In genomic region chr19:36054119-36054732, GRCh38 we compare ENCODE assay signal across 8 cellular contexts. TPM values are rescaled to one million over a fixed set of nuclear protein-coding genes. Genes with fewer than 3 reads are reported as not detected.
DNase-seq lines count a peak whose midpoint lies in the region; ATAC-seq and TF ChIP-seq lines count a peak whose summit lies in the region.

TSS of gene THAP8 (minus strand) at chr19:36054285. CDS start at chr19:36054217, 68 bp downstream.

- H3K4me1 ChIP-seq in HAP-1 (peaks cover 4% of the 10 kb centered on the region), foreskin keratinocyte (no peaks in the 10 kb centered on the region), neural progenitor cell (peaks cover 12% of the 10 kb centered on the region)

- peak within 1 kb of the TSS; percentile 85 for H2AFZ ChIP-seq in neural progenitor cell (replicated peaks)

- H3K4me3 Mint-ChIP-seq in neural progenitor cell, result peak within 1 kb of the TSS; percentile 98

- peaks cover 14% of the 10 kb centered on the region for H3F3A ChIP-seq in neural progenitor cell (ENCODE audit: low read depth)

- peak within 1 kb of the TSS; percentile 79 for H3K4me3 ChIP-seq in HAP-1
- H3K4me3 ChIP-seq in MG63, result peak within 1 kb of the TSS; percentile 61
- peak within 1 kb of the TSS; percentile 64 for H3K4me3 ChIP-seq in neural progenitor cell

- peak; percentile 87 for ATAC-seq in foreskin keratinocyte

- H3K4me1 Mint-ChIP-seq in neural progenitor cell, result peaks cover 24% of the 10 kb centered on the region

- in situ Hi-C loops in HAP-1 (cut with MboI; ENCODE audit: low sequenced_read_pairs), result no loop called here

- peaks cover 6% of the 10 kb centered on the region for H3K36me3 Mint-ChIP-seq in neural progenitor cell

- H3K27me3 ChIP-seq in HAP-1 (ENCODE audit: low read depth), result no peaks in the 10 kb centered on the region
- H3K27me3 ChIP-seq in MG63, result no peaks in the 10 kb centered on the region
- H3K27me3 ChIP-seq in foreskin keratinocyte, result no peaks in the 10 kb centered on the region
- H3K27me3 ChIP-seq in neural progenitor cell, result no peaks in the 10 kb centered on the region

- H3K9me3 Mint-ChIP-seq in neural progenitor cell, result no peaks in the 10 kb centered on the region

- TF ChIP-seq CTCF in foreskin keratinocyte (conservative IDR thresholded peaks at IDR 0.05) (peak; percentile 77), neural progenitor cell (IDR thresholded peaks at IDR 0.05) (peak; percentile 46)

- peaks cover 44% of the 10 kb centered on the region for H3K79me2 ChIP-seq in neural progenitor cell (ENCODE audit: low read depth)

- peak within 1 kb of the TSS; percentile 88 for H3K27ac Mint-ChIP-seq in neural progenitor cell

- H3K27ac ChIP-seq in foreskin keratinocyte, result peak within 1 kb of the TSS; percentile 45
- H3K27ac ChIP-seq in neural progenitor cell, result peak within 1 kb of the TSS; percentile 78

- H3K4me2 ChIP-seq in neural progenitor cell, result peak within 1 kb of the TSS; percentile 96

- H3K9ac ChIP-seq in neural progenitor cell, result peak within 1 kb of the TSS; percentile 50

- H3K36me3 ChIP-seq in HAP-1 (replicated peaks) (peaks cover 17% of the 10 kb centered on the region), MG63 (peaks cover 4% of the 10 kb centered on the region; the same call in 1 of the 2 replicates), neural progenitor cell (no peaks in the 10 kb centered on the region)

- peak; percentile 99 for DNase-seq in GDM1 (lab: John Stamatoyannopoulos, UW)
- DNase-seq in HAP-1 (ENCODE audit: low spot score in 2 of 2), result peak; percentile 94 to 98
- DNase-seq in MG63, result peak; percentile 99
- peak; percentile 95 for DNase-seq in SHP77 treated with DMSO at 0.1 percent for 48 hours (lab: John Stamatoyannopoulos, UW)
- DNase-seq in activated gamma-delta T cell treated with anti-CD3 and anti-CD28 coated beads, Interleukin-2, amount 50 U/mL, for 16 hours (ENCODE audit: low read depth), result peak; percentile 100
- DNase-seq in foreskin keratinocyte, result peak; percentile 97 to 98
- peak; percentile 99 for DNase-seq in neural progenitor cell (ENCODE audit: low spot score)
- peak; percentile 99 for DNase-seq in stromal cell of bone marrow (ENCODE audit: low read depth)

- no peaks in the 10 kb centered on the region for H3K27me3 Mint-ChIP-seq in neural progenitor cell (ENCODE audit: insufficient read depth, low read depth)

- peaks cover 30% of the 10 kb centered on the region for H4K20me1 ChIP-seq in neural progenitor cell (ENCODE audit: low read depth)

- H3K9me3 ChIP-seq in HAP-1 (no peaks in the 10 kb centered on the region), MG63 (no peaks in the 10 kb centered on the region), neural progenitor cell (ENCODE audit: low read depth) (no peaks in the 10 kb centered on the region)

RNA-seq across cellular contexts. Expression of gene THAP8, which starts in this region (rescaled TPM):
- total RNA-seq in MG63 (2014; rRNA removed; shearing (Covaris generic); ENCODE audit: low replicate concordance), result 0.72 and 2.1 TPM in 2 replicates
- total RNA-seq in foreskin keratinocyte (1.1 and 1.5 TPM in 2 replicates), neural progenitor cell (ENCODE audit: low replicate concordance) (6.7 and 9.5 TPM in 2 replicates)
- 2.2 and 2.5 TPM in 2 replicates for polyA plus RNA-seq in foreskin keratinocyte

Comparison
In these comparisons a context has a peak if more than half of its experiments do, and no peak if none do; other contexts are left out.
1. Peak in every context shown above with its lines: DNase-seq, ATAC-seq, H3K4me3 ChIP-seq and H3K27ac ChIP-seq.